10 cellular contexts compared by ENCODE assay signal in genomic region chr11:1335264-1335810, GRCh38. TPM values are rescaled to one million over a fixed set of nuclear protein-coding genes. Genes with fewer than 3 reads are reported as not detected.
DNase-seq lines count a peak whose midpoint lies in the region; ATAC-seq and TF ChIP-seq lines count a peak whose summit lies in the region.
"Had no signal": no experiment of that assay in that cellular context is flagged by ENCODE, and none has a peak within 500 bp of the region (broad histone marks: within the 10 kb centered on the region; RNA-seq: fewer than 3 reads in every experiment).

No MANE protein-coding gene starts in this region.

- H3K4me1 Mint-ChIP-seq in activated T-cell treated with anti-CD3 and anti-CD28 coated beads, Interleukin-2, amount 50 U/mL, for 24 hours (ENCODE audit: low read depth): peaks cover 27% of the 10 kb centered on the region
- peaks cover 10% of the 10 kb centered on the region for H3K4me1 Mint-ChIP-seq in activated T-helper 2 cell treated with anti-CD3 and anti-CD28 coated beads, Interferon-gamma antibody, Interleukin-2, Interleukin-4, amounts not matched to agents 10 μg/mL and 5 μg/mL and 100 μg/mL, durations not matched to agents 14 hours and 24 hours and 36 hours (ENCODE audit: low read depth)

- H3K9me3 Mint-ChIP-seq in activated T-cell treated with anti-CD3 and anti-CD28 coated beads, Interleukin-2, amount 50 U/mL, for 24 hours: peaks cover 3% of the 10 kb centered on the region
- H3K9me3 Mint-ChIP-seq in activated T-helper 2 cell treated with anti-CD3 and anti-CD28 coated beads, Interferon-gamma antibody, Interleukin-2, Interleukin-4, amounts not matched to agents 10 μg/mL and 5 μg/mL and 100 μg/mL, durations not matched to agents 14 hours and 24 hours and 36 hours: peaks cover 11% of the 10 kb centered on the region

- peaks cover 4% of the 10 kb centered on the region for H3K36me3 Mint-ChIP-seq in activated T-cell treated with anti-CD3 and anti-CD28 coated beads, Interleukin-2, amount 50 U/mL, for 24 hours (ENCODE audit: low read depth)
- no peaks in the 10 kb centered on the region for H3K36me3 Mint-ChIP-seq in activated T-helper 2 cell treated with anti-CD3 and anti-CD28 coated beads, Interferon-gamma antibody, Interleukin-2, Interleukin-4, amounts not matched to agents 10 μg/mL and 5 μg/mL and 100 μg/mL, durations not matched to agents 14 hours and 24 hours and 36 hours (ENCODE audit: low read depth)

- TF ChIP-seq CTCF in stomach (IDR thresholded peaks at IDR 0.05): no peak

- H3K4me3 ChIP-seq in stomach: peak overlapping the region in 3 of 4 donors; percentile 47 to 52 (median 50)

- peak overlapping the region in 3 of 5 donors; percentile 85 to 87 (median 87) for H3K27ac ChIP-seq in stomach

- H3K27me3 ChIP-seq in stomach: peaks cover 0 to 5% (median 0%) of the 10 kb centered on the region in 3 donors

- intact Hi-C loops in activated T-helper 2 cell treated with anti-CD3 and anti-CD28 coated beads, Interferon-gamma antibody, Interleukin-2, Interleukin-4, amounts not matched to agents 10 μg/mL and 5 μg/mL and 100 μg/mL, durations not matched to agents 14 hours and 24 hours and 36 hours (cut with micrococcal nuclease): loop anchor here (10.0 kb wide), 2 partner anchors 49 to 179 kb away; partner anchors contain the start of gene BRSK2
- intact Hi-C loops in stomach (cut with DNase I; ENCODE audit: low total_unique reads): no loop called here

- peak overlapping the region; percentile 78 for H3K4me3 Mint-ChIP-seq in activated T-cell treated with anti-CD3 and anti-CD28 coated beads, Interleukin-2, amount 50 U/mL, for 24 hours
- H3K4me3 Mint-ChIP-seq in activated T-helper 2 cell treated with anti-CD3 and anti-CD28 coated beads, Interferon-gamma antibody, Interleukin-2, Interleukin-4, amounts not matched to agents 10 μg/mL and 5 μg/mL and 100 μg/mL, durations not matched to agents 14 hours and 24 hours and 36 hours (ENCODE audit: low read depth): peak overlapping the region; percentile 54

- no peak for DNase-seq in activated T-cell treated with anti-CD3 and anti-CD28 coated beads, Interleukin-2, amount 50 U/mL, for 24 hours
- no peak for DNase-seq in activated T-cell treated with anti-CD3 and anti-CD28 coated beads, Interleukin-2, amount 50 U/mL, for 1 hour
- DNase-seq in activated T-helper 2 cell treated with anti-CD3 and anti-CD28 coated beads, Interferon-gamma antibody, Interleukin-2, Interleukin-4, amounts not matched to agents 10 μg/mL and 5 μg/mL and 100 μg/mL, durations not matched to agents 14 hours and 24 hours and 36 hours (ENCODE audit: low spot score): no peak
- DNase-seq in islet precursor cell (peak; percentile 20), stomach (no peak), dermis blood vessel endothelial cell (no peak)
- DNase-seq: activated CD4-positive, alpha-beta T cell treated with anti-CD3 and anti-CD28 coated beads, Interleukin-2, amount 50 U/mL, for 1 hour; stimulated activated naive CD4-positive, alpha-beta T cell treated with Interleukin-2 at 50 U/mL for 16 hours had no signal

- H3K4me1 ChIP-seq in stomach: peaks cover 12 to 24% (median 21%) of the 10 kb centered on the region in 4 donors

- H3K9me3 ChIP-seq in stomach: no peaks in the 10 kb centered on the region

- no peak for TF ChIP-seq POLR2A in stomach (IDR thresholded peaks at IDR 0.05)

- TF ChIP-seq EP300 in stomach (IDR thresholded peaks at IDR 0.05): no peak

- 69 to 80% (median 73%) methylated on average over 10 of the region's 10 CpGs for WGBS in stomach, 5 donors

- peaks cover 9% of the 10 kb centered on the region for H3K27me3 Mint-ChIP-seq in activated T-cell treated with anti-CD3 and anti-CD28 coated beads, Interleukin-2, amount 50 U/mL, for 24 hours
- peaks cover 12% of the 10 kb centered on the region for H3K27me3 Mint-ChIP-seq in activated T-helper 2 cell treated with anti-CD3 and anti-CD28 coated beads, Interferon-gamma antibody, Interleukin-2, Interleukin-4, amounts not matched to agents 10 μg/mL and 5 μg/mL and 100 μg/mL, durations not matched to agents 14 hours and 24 hours and 36 hours (ENCODE audit: low read depth)

- H3K36me3 ChIP-seq in stomach: no peaks in the 10 kb centered on the region

- ATAC-seq in HG02588 (IDR thresholded peaks at IDR 0.05; ENCODE audit: unreplicated experiment): no peak
- ATAC-seq in HG03135 (IDR thresholded peaks at IDR 0.05; ENCODE audit: unreplicated experiment): no peak

- H3K27ac Mint-ChIP-seq in activated T-cell treated with anti-CD3 and anti-CD28 coated beads, Interleukin-2, amount 50 U/mL, for 24 hours: peak overlapping the region; percentile 77
- no peak overlapping the region for H3K27ac Mint-ChIP-seq in activated T-helper 2 cell treated with anti-CD3 and anti-CD28 coated beads, Interferon-gamma antibody, Interleukin-2, Interleukin-4, amounts not matched to agents 10 μg/mL and 5 μg/mL and 100 μg/mL, durations not matched to agents 14 hours and 24 hours and 36 hours

RNA-seq across cellular contexts. Expression of gene TOLLIP, which starts 25.9 kb away (rescaled TPM):
- total RNA-seq in activated T-helper 2 cell treated with anti-CD3 and anti-CD28 coated beads, Interferon-gamma antibody, Interleukin-2, Interleukin-4, amounts not matched to agents 10 μg/mL and 5 μg/mL and 100 μg/mL, durations not matched to agents 14 hours and 24 hours and 36 hours: 33.6 and 35.0 TPM in 2 replicates
- total RNA-seq in stomach (100 to 1,000 TPM in 1 of 5 donors, 10 to 100 TPM in 4; 14.9 to 119 (median 55.4) TPM), dermis blood vessel endothelial cell (24.8 and 40.6 TPM in 2 replicates)
- polyA plus RNA-seq in stomach: 10 to 100 TPM; 23.9 to 29.3 (median 26.9) TPM

RNA-seq across cellular contexts. Expression of gene BRSK2, which starts 54.4 kb away (rescaled TPM):
- 1.5 and 1.6 TPM in 2 replicates for total RNA-seq in activated T-helper 2 cell treated with anti-CD3 and anti-CD28 coated beads, Interferon-gamma antibody, Interleukin-2, Interleukin-4, amounts not matched to agents 10 μg/mL and 5 μg/mL and 100 μg/mL, durations not matched to agents 14 hours and 24 hours and 36 hours
- total RNA-seq in stomach (1 to 10 TPM in 2 of 5 donors, not detected in 3; 1.8 TPM), dermis blood vessel endothelial cell (0.23 and 0.51 TPM in 2 replicates)
- 1 to 10 TPM; 1.8 to 6.9 (median 3.2) TPM for polyA plus RNA-seq in stomach
